In the genomic region with DNA sequence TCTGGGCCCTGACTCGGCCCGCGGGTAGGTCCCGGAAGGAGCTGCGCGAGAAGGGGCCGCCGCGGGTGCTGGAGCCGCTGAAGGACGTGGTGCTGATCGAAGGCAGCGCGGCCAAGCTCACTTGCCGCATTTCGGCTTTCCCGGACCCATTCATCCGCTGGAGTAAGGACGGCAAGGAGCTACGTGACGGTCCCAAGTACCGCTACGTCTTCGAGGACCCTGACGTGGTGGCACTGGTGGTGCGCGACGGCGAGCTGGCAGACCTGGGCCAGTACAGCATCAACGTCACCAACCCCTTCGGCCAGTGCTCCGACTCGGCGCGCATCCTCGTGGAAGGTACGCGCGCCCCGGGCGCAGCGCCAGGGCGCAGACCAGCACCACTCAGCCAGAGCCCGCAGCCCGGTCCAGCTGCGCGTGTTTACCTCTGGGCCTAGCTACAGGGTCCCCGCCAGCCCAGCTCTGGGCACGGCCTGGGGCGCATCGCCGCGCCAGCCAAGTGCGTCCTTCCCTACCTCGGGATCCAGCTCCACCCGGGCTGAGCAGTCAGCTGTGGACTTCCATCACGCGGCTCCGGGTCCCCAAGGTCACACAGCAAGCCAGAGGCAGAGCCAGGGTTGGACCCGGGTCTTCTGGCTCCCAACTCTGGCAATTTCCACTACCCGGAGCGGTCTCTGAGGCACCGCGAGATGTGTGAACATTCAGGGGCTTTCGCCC, we compare ENCODE assay signal across 9 cellular contexts. TPM values are rescaled to one million over a fixed set of nuclear protein-coding genes. Genes with fewer than 3 reads are reported as not detected.
DNase-seq lines count a peak whose midpoint lies in the region; ATAC-seq and TF ChIP-seq lines count a peak whose summit lies in the region.
"Had no signal": no experiment of that assay in that cellular context is flagged by ENCODE, and none has a peak within 500 bp of the region (broad histone marks: within the 10 kb centered on the region; RNA-seq: fewer than 3 reads in every experiment).

No MANE protein-coding gene starts in this region.

- peak overlapping the region; percentile 66 for H3K9ac ChIP-seq in muscle layer of colon (ENCODE audit: low read length)

- peaks cover 40% of the 10 kb centered on the region for H3K4me1 Mint-ChIP-seq in dendritic cell treated with granulocyte-macrophage colony-stimulating factor and Interleukin-4, amounts not matched to agents 40 ng/mL and 50 ng/mL, for 4 days (ENCODE audit: low read depth)

- peaks cover 10% of the 10 kb centered on the region for H3K36me3 ChIP-seq in muscle layer of colon (ENCODE audit: insufficient read depth, low read length)
- no peaks in the 10 kb centered on the region for H3K36me3 ChIP-seq in uterus

- peak overlapping the region; percentile 90 for H3K4me3 Mint-ChIP-seq in dendritic cell treated with granulocyte-macrophage colony-stimulating factor and Interleukin-4, amounts not matched to agents 40 ng/mL and 50 ng/mL, for 4 days

- peak overlapping the region; percentile 94 for H3K27ac Mint-ChIP-seq in dendritic cell treated with granulocyte-macrophage colony-stimulating factor and Interleukin-4, amounts not matched to agents 40 ng/mL and 50 ng/mL, for 4 days

- peaks cover 39% of the 10 kb centered on the region for H3K4me1 ChIP-seq in muscle layer of colon (ENCODE audit: insufficient read depth, low read length)
- peaks cover 0 to 4% of the 10 kb centered on the region in 2 donors for H3K4me1 ChIP-seq in uterus

- ATAC-seq in GM18505 (IDR thresholded peaks at IDR 0.05; ENCODE audit: unreplicated experiment): no peak

- intact Hi-C loops in dendritic cell treated with granulocyte-macrophage colony-stimulating factor and Interleukin-4, amounts not matched to agents 40 ng/mL and 50 ng/mL, for 4 days (cut with micrococcal nuclease): loop anchor here (5.0 kb wide), 1 partner anchor 100 kb away; a partner anchor contains a TSS
- intact Hi-C loops in uterus (cut with DNase I; ENCODE audit: low total_unique reads): no loop called here

- peak overlapping the region; percentile 95 for H3K27ac ChIP-seq in muscle layer of colon (ENCODE audit: low read depth, low read length)
- peak overlapping the region; percentile 94 to 95 for H3K27ac ChIP-seq in uterus

- H3K27me3 ChIP-seq in muscle layer of colon (ENCODE audit: control insufficient read depth in 1 of 2, insufficient read depth in 2 of 2, low read length in 2 of 2) (no peaks in the 10 kb centered on the region), uterus (no peaks in the 10 kb centered on the region)

- no peaks in the 10 kb centered on the region for H3K9me3 ChIP-seq in muscle layer of colon (ENCODE audit: low read length)
- no peaks in the 10 kb centered on the region for H3K9me3 ChIP-seq in uterus

- DNase-seq in stimulated activated CD4-positive, alpha-beta T cell treated with anti-CD3 and anti-CD28 coated beads, Interleukin-15, amount 100 ng/mL, for 24 hours: peak; percentile 28
- no peak for DNase-seq in stimulated activated CD4-positive, alpha-beta T cell treated with anti-CD3 and anti-CD28 coated beads, Interleukin-4, amount 100 ng/mL, for 1 hour
- DNase-seq in uterus (peak in 1 of 2 donors; percentile 52), UCSD-AML1 (lab: John Stamatoyannopoulos, UW; ENCODE audit: unreplicated experiment) (no peak), NCI-H2029 treated with DMSO at 0.1 percent for 48 hours (lab: John Stamatoyannopoulos, UW) (no peak)
- DNase-seq: NCI-H2081 treated with DMSO at 0.1 percent for 48 hours had no signal

- TF ChIP-seq CTCF in uterus (IDR thresholded peaks at IDR 0.05): no peak

- peak overlapping the region; percentile 36 to 83 for H3K4me3 ChIP-seq in muscle layer of colon (ENCODE audit: low read depth in 1 of 2, low read length in 2 of 2)
- H3K4me3 ChIP-seq in uterus: peak overlapping the region in 1 of 2 donors; percentile 52

- H3K36me3 Mint-ChIP-seq in dendritic cell treated with granulocyte-macrophage colony-stimulating factor and Interleukin-4, amounts not matched to agents 40 ng/mL and 50 ng/mL, for 4 days (ENCODE audit: low read depth): peaks cover 26% of the 10 kb centered on the region

- H3K9me3 Mint-ChIP-seq in dendritic cell treated with granulocyte-macrophage colony-stimulating factor and Interleukin-4, amounts not matched to agents 40 ng/mL and 50 ng/mL, for 4 days: no peaks in the 10 kb centered on the region

- no peak for TF ChIP-seq POLR2A in uterus (IDR thresholded peaks at IDR 0.05)
- no peak for TF ChIP-seq POLR2A in GM18505 (IDR thresholded peaks at IDR 0.05; ENCODE audit: borderline replicate concordance, extremely low read depth, insufficient read depth, insufficient read length)

- H3K27me3 Mint-ChIP-seq in dendritic cell treated with granulocyte-macrophage colony-stimulating factor and Interleukin-4, amounts not matched to agents 40 ng/mL and 50 ng/mL, for 4 days: peaks cover 58% of the 10 kb centered on the region

RNA-seq across cellular contexts. Expression of a gene that starts 1.8 kb away (rescaled TPM):
- 10 to 100 TPM; 14.1 to 39.5 (median 27.6) TPM for total RNA-seq in uterus

RNA-seq across cellular contexts. Expression of a gene that starts 17.3 kb away (rescaled TPM):
- total RNA-seq in uterus: under 1 TPM in 2 of 4 donors, not detected in 2; 0.21 to 0.30 TPM

RNA-seq across cellular contexts. Expression of a gene that starts 46.7 kb away (rescaled TPM):
- total RNA-seq in uterus: 100 to 1,000 TPM in 1 of 4 donors, 10 to 100 TPM in 3; 16.5 to 194 (median 42.5) TPM

RNA-seq across cellular contexts. Expression of a gene that starts 46.9 kb away (rescaled TPM):
- 1 to 10 TPM in 2 of 4 donors, under 1 TPM in 1, not detected in 1; 0.77 to 5.3 (median 5.1) TPM for total RNA-seq in uterus
